In genomic region chr1:20633190-20634064, GRCh38 we compare ENCODE assay signal across 8 cellular contexts. TPM values are rescaled to one million over a fixed set of nuclear protein-coding genes. Genes with fewer than 3 reads are reported as not detected.
DNase-seq lines count a peak whose midpoint lies in the region; ATAC-seq, FAIRE-seq and TF ChIP-seq lines count a peak whose summit lies in the region.

Gene PINK1 (plus strand): TSS chr1:20633458. CDS start chr1:20633549, 91 bp downstream.

- H3K9me3 ChIP-seq in GM23248 (ENCODE audit: low read depth) (no peaks in the 10 kb centered on the region), heart right ventricle (no peaks in the 10 kb centered on the region), transverse colon (no peaks in the 10 kb centered on the region)

- peak within 1 kb of the TSS; percentile 94 for H3K4me2 ChIP-seq in GM23248 (ENCODE audit: unreplicated experiment)

- H3K9me2 ChIP-seq in GM23248 (ENCODE audit: insufficient read depth) = no peaks in the 10 kb centered on the region

- peak; percentile 32 for DNase-seq in D721Med (ENCODE audit: insufficient read length, low spot score)
- peak; percentile 85 for DNase-seq in GM23248
- peak; percentile 78 for DNase-seq in NCI-H1092 treated with DMSO at 0.1 percent for 48 hours (lab: John Stamatoyannopoulos, UW)
- DNase-seq in T-helper 1 cell = peak; percentile 58 to 81 (median 74)
- peak; percentile 49 for DNase-seq in amniotic epithelial cell (ENCODE audit: low read depth)
- DNase-seq in heart right ventricle = peak; percentile 76 to 85
- peak; percentile 73 to 98 (median 79) for DNase-seq in posterior cingulate gyrus
- DNase-seq in transverse colon = peak; percentile 91

- TF ChIP-seq CTCF in D721Med (IDR thresholded peaks at IDR 0.05; ENCODE audit: insufficient read depth, missing control alignments) (peak; percentile 80), heart right ventricle (IDR thresholded peaks at IDR 0.05) (peak; percentile 95 to 100 (median 99)), transverse colon (IDR thresholded peaks at IDR 0.05) (peak; percentile 97 to 100 (median 99))

- peak; percentile 57 for TF ChIP-seq POLR2A in transverse colon (IDR thresholded peaks at IDR 0.05)

- H3K79me2 ChIP-seq in GM23248 (ENCODE audit: insufficient read depth) = peaks cover 30% of the 10 kb centered on the region

- TF ChIP-seq EP300 in transverse colon (IDR thresholded peaks at IDR 0.05; ENCODE audit: low read depth) = no peak

- no peaks in the 10 kb centered on the region for H3K36me3 ChIP-seq in GM23248 (ENCODE audit: low read depth)
- H3K36me3 ChIP-seq in heart right ventricle = peaks cover 0 to 25% (median 8%) of the 10 kb centered on the region in 9 donors
- peaks cover 0 to 9% (median 3%) of the 10 kb centered on the region in 4 donors for H3K36me3 ChIP-seq in transverse colon

- 0 out of 2 replicates have a peak, but pooled peaks cover 7% of the 10 kb centered on the region for H3F3A ChIP-seq in GM23248 (ENCODE audit: insufficient read depth)

- peak within 1 kb of the TSS; percentile 89 for H2AFZ ChIP-seq in GM23248

- H3K4me3 ChIP-seq in GM23248 (peak within 1 kb of the TSS; percentile 81), heart right ventricle (peak within 1 kb of the TSS; percentile 89 to 100 (median 96)), transverse colon (peak within 1 kb of the TSS; percentile 68 to 99 (median 78))

- H4K20me1 ChIP-seq in GM23248 (ENCODE audit: insufficient read depth) = no peaks in the 10 kb centered on the region

- H3K27me3 ChIP-seq in GM23248 (replicated peaks; ENCODE audit: insufficient read depth) (no peaks in the 10 kb centered on the region), heart right ventricle (peaks cover 0 to 4% (median 0%) of the 10 kb centered on the region in 7 donors), transverse colon (no peaks in the 10 kb centered on the region)

- H3K27ac ChIP-seq in GM23248 (peak within 1 kb of the TSS; percentile 64), heart right ventricle (peak within 1 kb of the TSS; percentile 93 to 99 (median 98)), transverse colon (peak within 1 kb of the TSS; percentile 94 to 99 (median 96))

- ATAC-seq in heart right ventricle = peak; percentile 84 to 95 (median 94)

- in situ Hi-C loops in GM23248 (cut with MboI) = no loop called here
- in situ Hi-C loops in transverse colon (cut with MboI; ENCODE audit: low pct_ligation_motif_present in 1 of 4, low pct_unique_long_range_greater_than_20kb in 1 of 4, low sequenced_read_pairs in 3 of 4) = loop anchor here in 2 of 4 donors (10.0 kb wide), 1 partner anchor 109 kb away; no protein-coding TSS in a partner anchor

- WGBS in GM23248 (ENCODE audit: low coverage in 1 of 2, low lambda C conversion rate in 2 of 2, missing lambda C conversion rate in 2 of 2), 2 experiments = 2 to 3% methylated on average over 43 to 59 of the region's 93 CpGs
- WGBS in heart right ventricle, 2 donors = 1% methylated on average over 84 to 93 of the region's 93 CpGs
- 1 to 9% methylated on average over 7 to 63 of the region's 93 CpGs for WGBS in transverse colon (ENCODE audit: low coverage in 1 of 2), 2 donors

- intact Hi-C loops in heart right ventricle (cut with DNase I) (loop anchor here (1.0 to 5.0 kb wide), 7 partner anchors 46 to 113 kb away; partner anchors contain the start of gene CDA (in 1 of the 10)), posterior cingulate gyrus (cut with DNase I) (loop anchor here (5.0 kb wide), 1 partner anchor 111 kb away; no protein-coding TSS in a partner anchor), transverse colon (cut with DNase I; ENCODE audit: low total_unique reads) (no loop called here)

- peaks cover 17% of the 10 kb centered on the region; the same call in 1 of the 2 replicates for H3K4me1 ChIP-seq in GM23248 (ENCODE audit: insufficient read depth)
- peaks cover 2 to 38% (median 27%) of the 10 kb centered on the region in 9 donors for H3K4me1 ChIP-seq in heart right ventricle
- peaks cover 0 to 23% (median 14%) of the 10 kb centered on the region in 4 donors for H3K4me1 ChIP-seq in transverse colon

- H3K9ac ChIP-seq in GM23248 = peak within 1 kb of the TSS; percentile 90

- no peak for FAIRE-seq in D721Med (lab: Jason Lieb, UNC)

RNA-seq across cellular contexts. Expression of gene PINK1, which starts in this region (rescaled TPM):
- total RNA-seq in GM23248 (2014; rRNA removed; shearing (Covaris generic)) = 141 and 151 TPM in 2 replicates
- polyA plus RNA-seq in GM23248 (2016; fragmentation: Nextera tagmentation; extraction: Ambion mirVana) (102 and 104 TPM in 2 replicates), heart right ventricle (100 to 1,000 TPM; 204 to 211 TPM)
- total RNA-seq in heart right ventricle (100 to 1,000 TPM; 180 to 315 (median 244) TPM), transverse colon (100 to 1,000 TPM; 122 to 235 (median 192) TPM)

Comparison
In these comparisons a context has a peak if more than half of its experiments do, and no peak if none do; other contexts are left out.
1. Peak in every context shown above with its lines: DNase-seq, ATAC-seq, H3K4me3 ChIP-seq and H3K27ac ChIP-seq.
2. DNase-seq: peak in every context shown above with its lines; median percentile 91 in transverse colon; 85 in GM23248; 80 in heart right ventricle; 79 in posterior cingulate gyrus; 78 in NCI-H1092 treated with DMSO at 0.1 percent for 48 hours; 74 in T-helper 1 cell; 49 in amniotic epithelial cell; 32 in D721Med.